In genomic region chr16:22163806-22164205, GRCh38 we compare ENCODE assay signal across 8 cellular contexts. TPM values are rescaled to one million over a fixed set of nuclear protein-coding genes. Genes with fewer than 3 reads are reported as not detected.
"Had no signal": no experiment of that assay in that cellular context is flagged by ENCODE, and none has a peak within 500 bp of the region (broad histone marks: within the 10 kb centered on the region; RNA-seq: fewer than 3 reads in every experiment).

No MANE protein-coding gene starts in this region.

- H3K4me3 ChIP-seq: GM12878 had no signal

- ATAC-seq: GM12878 had no signal

- DNase-seq: GDM1, GF-D8 had no signal

- FAIRE-seq: G401.6, GM12878, GM12891, GM12892, GM18507, GM19239 had no signal

RNA-seq across cellular contexts. Expression of gene SDR42E2, which starts 1.5 kb away (rescaled TPM):
- total RNA-seq: GM12878 had no signal
